8 cellular contexts compared by ENCODE assay signal in genomic region chr19:610801-611505, GRCh38.
DNase-seq lines count a peak whose midpoint lies in the region; ATAC-seq and TF ChIP-seq lines count a peak whose summit lies in the region.

No MANE protein-coding gene starts in this region.

- H3K27ac ChIP-seq in MM.1S (ENCODE audit: low read length): no peak overlapping the region

- H4K20me1 ChIP-seq in MM.1S (ENCODE audit: insufficient read depth, low read length): no peaks in the 10 kb centered on the region

- H3F3A ChIP-seq in MM.1S (ENCODE audit: insufficient read depth, low read length): 0 out of 2 replicates have a peak, but pooled peaks cover 2% of the 10 kb centered on the region

- no peaks in the 10 kb centered on the region for H3K36me3 ChIP-seq in MM.1S (replicated peaks; ENCODE audit: insufficient read depth, low read length)

- H3K9me3 ChIP-seq in MM.1S (replicated peaks; ENCODE audit: insufficient read depth, low read length): no peaks in the 10 kb centered on the region

- no peaks in the 10 kb centered on the region for H3K9me2 ChIP-seq in MM.1S (replicated peaks; ENCODE audit: insufficient read depth, low read length)

- peak overlapping the region; percentile 56 for H3K4me2 ChIP-seq in MM.1S (ENCODE audit: low read depth, low read length)

- H3K27me3 ChIP-seq in MM.1S (replicated peaks; ENCODE audit: insufficient read depth, low read length): peaks cover 8% of the 10 kb centered on the region; the same call in 1 of the 2 replicates

- TF ChIP-seq CTCF in MM.1S (IDR thresholded peaks at IDR 0.05; ENCODE audit: low read length) (no peak), fibroblast of mammary gland (conservative IDR thresholded peaks at IDR 0.05; ENCODE audit: control insufficient read depth, insufficient read depth, low read depth, low read length) (no peak)

- DNase-seq in COLO668 (lab: John Stamatoyannopoulos, UW; ENCODE audit: unreplicated experiment) (peak; percentile 57), MM.1S (no peak), activated T-cell treated with anti-CD3 and anti-CD28 coated beads for 4 hours (peak; percentile 15), fibroblast of mammary gland (ENCODE audit: low read depth) (peak; percentile 72), retina (peak; percentile 68), DMS53 treated with DMSO at 0.1 percent for 48 hours (lab: John Stamatoyannopoulos, UW; ENCODE audit: unreplicated experiment) (no peak)

- no peaks in the 10 kb centered on the region for H3K4me1 ChIP-seq in MM.1S (ENCODE audit: low read length)

- no peak overlapping the region for H3K9ac ChIP-seq in MM.1S (ENCODE audit: low read length)

- no peak for ATAC-seq in GM21737 (IDR thresholded peaks at IDR 0.05; ENCODE audit: unreplicated experiment)
- no peak for ATAC-seq in HG03280 (IDR thresholded peaks at IDR 0.05; ENCODE audit: unreplicated experiment)

- H3K79me2 ChIP-seq in MM.1S (ENCODE audit: low read length): no peaks in the 10 kb centered on the region

- H3K4me3 ChIP-seq in MM.1S (ENCODE audit: low read length) (peak overlapping the region; percentile 15; the same call in 1 of the 2 replicates), fibroblast of mammary gland (ENCODE audit: control insufficient read depth, low read depth, low read length) (no peak overlapping the region)

- peak overlapping the region; percentile 42 for H2AFZ ChIP-seq in MM.1S (ENCODE audit: low read length)

Comparison
In these comparisons a context has a peak if more than half of its experiments do, and no peak if none do; other contexts are left out.
1. DNase-seq: peak in COLO668 (single experiment), activated T-cell treated with anti-CD3 and anti-CD28 coated beads for 4 hours (single experiment), fibroblast of mammary gland (single experiment) and retina (single experiment); none in MM.1S (single experiment) and DMS53 treated with DMSO at 0.1 percent for 48 hours (single experiment).